ENCODE assay signal across 1 cellular context in genomic region chr17:66535611-66536010, GRCh38.
TF ChIP-seq lines count a peak whose summit lies in the region.

No MANE protein-coding gene starts in this region.

TF ChIP-seq in GM12878, 131 proteins besides CTCF, POLR2A, EP300 and RAD21 (continued from another document):
- TF ChIP-seq MXI1 (IDR thresholded peaks at IDR 0.05; ENCODE audit: low read depth, low read length): no peak
- no peak for TF ChIP-seq BCL3 (IDR thresholded peaks at IDR 0.05; ENCODE audit: borderline replicate concordance, insufficient read depth, low read depth, low read length, poor library complexity, severe bottlenecking)
- no peak for TF ChIP-seq CREM (IDR thresholded peaks at IDR 0.05; ENCODE audit: low read depth)
- no peak for TF ChIP-seq CBX3 (IDR thresholded peaks at IDR 0.05; ENCODE audit: borderline replicate concordance, low read depth)
- TF ChIP-seq RAD51 (IDR thresholded peaks at IDR 0.05): no peak
- no peak for TF ChIP-seq NFYA (IDR thresholded peaks at IDR 0.05; ENCODE audit: borderline replicate concordance, low read depth, low read length)
- TF ChIP-seq PAX5 (IDR thresholded peaks at IDR 0.05; ENCODE audit: borderline replicate concordance, low read depth, low read length): no peak
- no peak for TF ChIP-seq ATF2 (IDR thresholded peaks at IDR 0.05; ENCODE audit: low read length)
- no peak for TF ChIP-seq RCOR1 (conservative IDR thresholded peaks at IDR 0.05; ENCODE audit: low read depth, low read length)
- no peak for TF ChIP-seq MYB (IDR thresholded peaks at IDR 0.05; ENCODE audit: borderline replicate concordance, low read depth, low read length)
- no peak for TF ChIP-seq SUZ12 (IDR thresholded peaks at IDR 0.05; ENCODE audit: unreplicated experiment)
